8 cellular contexts compared by ENCODE assay signal in genomic region chr7:20330176-20330796, GRCh38. TPM values are rescaled to one million over a fixed set of nuclear protein-coding genes. Genes with fewer than 3 reads are reported as not detected.
DNase-seq lines count a peak whose midpoint lies in the region; ATAC-seq, FAIRE-seq and TF ChIP-seq lines count a peak whose summit lies in the region.

No MANE protein-coding gene starts in this region.

- peak overlapping the region; percentile 76 for H3K4me2 ChIP-seq in endothelial cell of umbilical vein (ENCODE audit: insufficient read depth, low read length)

- H3K9ac ChIP-seq in endothelial cell of umbilical vein (replicated peaks; ENCODE audit: extremely low read depth, insufficient read depth, low read length) = peak overlapping the region; percentile 91

- no peak overlapping the region for H3K27ac Mint-ChIP-seq in activated CD4-positive, alpha-beta T cell treated with anti-CD3 and anti-CD28 coated beads, Interleukin-2, amount 10 ng/mL, durations not matched to agents 7 days and 5 days
- H3K27ac Mint-ChIP-seq in mesothelial cell of epicardium = peak overlapping the region; percentile 100

- peaks cover 19% of the 10 kb centered on the region for H3K4me1 ChIP-seq in ACC112 (ENCODE audit: control insufficient read depth, insufficient read depth, low read length, unreplicated experiment)
- peaks cover 14% of the 10 kb centered on the region for H3K4me1 ChIP-seq in endothelial cell of umbilical vein (ENCODE audit: control insufficient read depth, extremely low read depth, insufficient read depth, low read length)

- TSS peak; percentile 79 for BruUV-seq in endothelial cell of umbilical vein (replicated peaks; lab: Mats Ljungman, UMichigan)

- H3K4me3 ChIP-seq in ACC112 (ENCODE audit: low read depth, low read length) (peak overlapping the region; percentile 90), endothelial cell of umbilical vein (replicated peaks in 1 of 3; ENCODE audit: insufficient read depth in 1 of 3, low read depth in 1 of 3, low read length in 3 of 3) (peak overlapping the region; percentile 51 to 62 (median 53))

- dilution Hi-C loops in endothelial cell of umbilical vein (cut with MboI; ENCODE audit: extremely low pct_ligation_motif_present, low sequenced_read_pairs) = no loop called here

- H3K9me3 ChIP-seq in endothelial cell of umbilical vein (replicated peaks; ENCODE audit: control insufficient read depth, insufficient read depth, low read length) = no peaks in the 10 kb centered on the region

- H3K36me3 ChIP-seq in ACC112 (ENCODE audit: insufficient read depth, low read length) = no peaks in the 10 kb centered on the region
- no peaks in the 10 kb centered on the region for H3K36me3 ChIP-seq in endothelial cell of umbilical vein (ENCODE audit: control insufficient read depth in 2 of 2, extremely low read depth in 1 of 2, insufficient read depth in 2 of 2, low read length in 2 of 2)

- no peaks in the 10 kb centered on the region for H4K20me1 ChIP-seq in endothelial cell of umbilical vein (replicated peaks; ENCODE audit: control insufficient read depth, extremely low read depth, insufficient read depth, low read length)

- H2AFZ ChIP-seq in ACC112 (ENCODE audit: low read length, unreplicated experiment) (peak overlapping the region; percentile 91), endothelial cell of umbilical vein (ENCODE audit: low read depth, low read length) (peak overlapping the region; percentile 80)

- no peaks in the 10 kb centered on the region for H3K9me1 ChIP-seq in endothelial cell of umbilical vein (replicated peaks; ENCODE audit: control insufficient read depth, extremely low read depth, insufficient read depth, low read length)

- no peaks in the 10 kb centered on the region for H3K27me3 ChIP-seq in ACC112 (ENCODE audit: insufficient read depth, low read length)
- no peaks in the 10 kb centered on the region for H3K27me3 ChIP-seq in endothelial cell of umbilical vein (ENCODE audit: control insufficient read depth in 2 of 2, insufficient read depth in 2 of 2, low read length in 2 of 2)

- TF ChIP-seq POLR2A in endothelial cell of umbilical vein (IDR thresholded peaks at IDR 0.05; ENCODE audit: low read depth, low read length) = no peak

- peak; percentile 69 for FAIRE-seq in endothelial cell of umbilical vein (lab: Jason Lieb, UNC)

- TF ChIP-seq CTCF in endothelial cell of umbilical vein (IDR thresholded peaks at IDR 0.05; ENCODE audit: extremely low read depth in 1 of 2, insufficient read depth in 1 of 2, low read depth in 1 of 2, low read length in 2 of 2) (no peak), mesothelial cell of epicardium (IDR thresholded peaks at IDR 0.05; ENCODE audit: unreplicated experiment) (no peak)

- CTCF ChIA-PET in activated CD4-positive, alpha-beta T cell treated with anti-CD3 and anti-CD28 coated beads, Interleukin-2, amount 10 ng/mL, durations not matched to agents 7 days and 5 days (lab: Charles Lee) = no interaction called here
- CTCF ChIA-PET in endothelial cell of umbilical vein (lab: Charles Lee) = interaction anchor here (0.8 to 4.3 kb wide), 29 partner anchors 14 to 617 kb away, joined by 3 to 84 read pairs (median 4); no protein-coding TSS in a partner anchor

- H3K79me2 ChIP-seq in ACC112 (ENCODE audit: control insufficient read depth, insufficient read depth, low read length, unreplicated experiment) (no peaks in the 10 kb centered on the region), endothelial cell of umbilical vein (ENCODE audit: control insufficient read depth, insufficient read depth, low read length) (no peaks in the 10 kb centered on the region)

- peak overlapping the region; percentile 71 for H3K27ac ChIP-seq in ACC112 (ENCODE audit: low read depth, low read length)
- H3K27ac ChIP-seq in endothelial cell of umbilical vein (ENCODE audit: insufficient read depth, low read depth, low read length) = peak overlapping the region; percentile 87

- H3K36me3 Mint-ChIP-seq in activated CD4-positive, alpha-beta T cell treated with anti-CD3 and anti-CD28 coated beads, Interleukin-2, amount 10 ng/mL, durations not matched to agents 7 days and 5 days (ENCODE audit: low read depth) = no peaks in the 10 kb centered on the region
- no peaks in the 10 kb centered on the region for H3K36me3 Mint-ChIP-seq in mesothelial cell of epicardium

- H3K27me3 Mint-ChIP-seq in activated CD4-positive, alpha-beta T cell treated with anti-CD3 and anti-CD28 coated beads, Interleukin-2, amount 10 ng/mL, durations not matched to agents 7 days and 5 days = peaks cover 59% of the 10 kb centered on the region
- no peaks in the 10 kb centered on the region for H3K27me3 Mint-ChIP-seq in mesothelial cell of epicardium (ENCODE audit: low read depth)

- H3K4me1 Mint-ChIP-seq in activated CD4-positive, alpha-beta T cell treated with anti-CD3 and anti-CD28 coated beads, Interleukin-2, amount 10 ng/mL, durations not matched to agents 7 days and 5 days = peaks cover 21% of the 10 kb centered on the region
- H3K4me1 Mint-ChIP-seq in mesothelial cell of epicardium = peaks cover 47% of the 10 kb centered on the region

- intact Hi-C loops in endothelial cell of umbilical vein (cut with micrococcal nuclease) = loop anchor here (1.0 to 5.0 kb wide), 9 partner anchors 22 to 1097 kb away; partner anchors contain the start of gene SP4

- no peaks in the 10 kb centered on the region for H3K9me3 Mint-ChIP-seq in activated CD4-positive, alpha-beta T cell treated with anti-CD3 and anti-CD28 coated beads, Interleukin-2, amount 10 ng/mL, durations not matched to agents 7 days and 5 days
- H3K9me3 Mint-ChIP-seq in mesothelial cell of epicardium = no peaks in the 10 kb centered on the region

- DNase-seq in NCI-H2029 (lab: John Stamatoyannopoulos, UW) = peak; percentile 76
- DNase-seq in activated CD4-positive, alpha-beta T cell treated with anti-CD3 and anti-CD28 coated beads, Interleukin-2, amount 10 ng/mL, durations not matched to agents 7 days and 5 days = peak; percentile 16
- peak; percentile 90 for DNase-seq in endothelial cell of umbilical vein (ENCODE audit: low read depth, low spot score)
- peak; percentile 74 to 86 for DNase-seq in mesothelial cell of epicardium (ENCODE audit: low spot score in 2 of 2, unreplicated experiment in 2 of 2)
- peak; percentile 80 to 81 for DNase-seq in stimulated activated CD8-positive, alpha-beta memory T cell treated with anti-CD3 and anti-CD28 coated beads, Interleukin-2, amount 100 ng/mL, for 48 hours (ENCODE audit: low read depth in 2 of 2)

- peak overlapping the region; percentile 57 for H3K4me3 Mint-ChIP-seq in activated CD4-positive, alpha-beta T cell treated with anti-CD3 and anti-CD28 coated beads, Interleukin-2, amount 10 ng/mL, durations not matched to agents 7 days and 5 days
- H3K4me3 Mint-ChIP-seq in mesothelial cell of epicardium = peak overlapping the region; percentile 91

- ATAC-seq in GM18502 (IDR thresholded peaks at IDR 0.05; ENCODE audit: poor library complexity, unreplicated experiment) (peak; percentile 74), HG02870 (IDR thresholded peaks at IDR 0.05; ENCODE audit: unreplicated experiment) (peak; percentile 59)

- POLR2A ChIA-PET in activated CD4-positive, alpha-beta T cell treated with anti-CD3 and anti-CD28 coated beads, Interleukin-2, amount 10 ng/mL, durations not matched to agents 7 days and 5 days (lab: Charles Lee) = no interaction called here
- POLR2A ChIA-PET in endothelial cell of umbilical vein (lab: Charles Lee) = interaction anchor here (0.6 to 1.9 kb wide), 5 partner anchors 22 to 268 kb away, joined by 3 to 8 read pairs (median 3); no protein-coding TSS in a partner anchor

TF ChIP-seq in endothelial cell of umbilical vein, 7 proteins besides CTCF, POLR2A, EP300 and RAD21:
- peak; percentile 67 for TF ChIP-seq POLR2AphosphoS5 (IDR thresholded peaks at IDR 0.05; ENCODE audit: insufficient read depth, low read depth, low read length)
- no peak for TF ChIP-seq FOS (IDR thresholded peaks at IDR 0.05; ENCODE audit: borderline replicate concordance, insufficient read depth, low read length)
- TF ChIP-seq MYC (IDR thresholded peaks at IDR 0.05; ENCODE audit: low read depth, low read length) = no peak
- TF ChIP-seq MAX (IDR thresholded peaks at IDR 0.05; ENCODE audit: insufficient read depth, insufficient read length) = no peak
- no peak for TF ChIP-seq GATA2 (IDR thresholded peaks at IDR 0.05; ENCODE audit: insufficient read depth, insufficient read length, low read depth, low read length)
- TF ChIP-seq EZH2 (IDR thresholded peaks at IDR 0.05; ENCODE audit: borderline replicate concordance, low read depth, low read length, severe bottlenecking) = no peak

RNA-seq across cellular contexts. Expression of gene ITGB8, which starts 0.4 kb away (rescaled TPM):
- not detected for total RNA-seq in activated CD4-positive, alpha-beta T cell treated with anti-CD3 and anti-CD28 coated beads, Interleukin-2, amount 10 ng/mL, durations not matched to agents 7 days and 5 days
- total RNA-seq in endothelial cell of umbilical vein (6.5 and 8.2 TPM in 2 replicates), mesothelial cell of epicardium (15.3 to 15.6 TPM (median 15.3 TPM) in 3 replicates)
- polyA plus RNA-seq in endothelial cell of umbilical vein = 2.9 and 3.4 TPM in 2 replicates
- 1.7 and 1.9 TPM in 2 replicates for polyA plus RNA-seq in endothelial cell of umbilical vein (2011; cell fraction: cytosol; rRNA removed)
- polyA plus RNA-seq in endothelial cell of umbilical vein (2011; cell fraction: nucleus; rRNA removed) = 15.1 and 17.8 TPM in 2 replicates
- 5.3 and 5.5 TPM in 2 replicates for polyA plus RNA-seq in endothelial cell of umbilical vein (2012)
- polyA minus RNA-seq in endothelial cell of umbilical vein = 24.0 and 26.2 TPM in 2 replicates
- 15.2 TPM for polyA minus RNA-seq in endothelial cell of umbilical vein (2011; cell fraction: cytosol; rRNA and poly(A)+ RNA removed)
- 58.9 and 62.7 TPM in 2 replicates for polyA minus RNA-seq in endothelial cell of umbilical vein (2011; cell fraction: nucleus; rRNA and poly(A)+ RNA removed)

Comparison
In these comparisons a context has a peak if more than half of its experiments do, and no peak if none do; other contexts are left out.
1. Peak in every context shown above with its lines: DNase-seq, ATAC-seq, H3K4me3 ChIP-seq and H3K27ac ChIP-seq.
2. DNase-seq: peak in every context shown above with its lines; median percentile 90 in endothelial cell of umbilical vein; 80 in stimulated activated CD8-positive, alpha-beta memory T cell treated with anti-CD3 and anti-CD28 coated beads, Interleukin-2, amount 100 ng/mL, for 48 hours; 80 in mesothelial cell of epicardium; 76 in NCI-H2029; 16 in activated CD4-positive, alpha-beta T cell treated with anti-CD3 and anti-CD28 coated beads, Interleukin-2, amount 10 ng/mL, durations not matched to agents 7 days and 5 days.